In genomic region chr5:163463063-163463435, GRCh38 we compare ENCODE assay signal across 6 cellular contexts. TPM values are rescaled to one million over a fixed set of nuclear protein-coding genes. Genes with fewer than 3 reads are reported as not detected.
DNase-seq lines count a peak whose midpoint lies in the region; TF ChIP-seq lines count a peak whose summit lies in the region.
"Had no signal": no experiment of that assay in that cellular context is flagged by ENCODE, and none has a peak within 500 bp of the region (broad histone marks: within the 10 kb centered on the region; RNA-seq: fewer than 3 reads in every experiment).

No MANE protein-coding gene starts in this region.

- H3K4me3 ChIP-seq in fibroblast of villous mesenchyme (ENCODE audit: low read depth, low read length): no peak overlapping the region

- DNase-seq in EL: peak; percentile 1
- DNase-seq in OCI-M1 (lab: John Stamatoyannopoulos, UW): peak; percentile 20
- DNase-seq in fibroblast of villous mesenchyme (ENCODE audit: low read depth): peak; percentile 78
- no peak for DNase-seq in effector CD4-positive, alpha-beta T cell
- DNase-seq in RPMI8226: no peak
- DNase-seq: nephron progenitor cell had no signal

- TF ChIP-seq CTCF in fibroblast of villous mesenchyme (IDR thresholded peaks at IDR 0.05; ENCODE audit: insufficient read depth, low read depth, low read length): no peak

RNA-seq across cellular contexts. Expression of gene HMMR, which starts 2.6 kb away (rescaled TPM):
- 10.0 and 32.8 TPM in 2 replicates for total RNA-seq in fibroblast of villous mesenchyme

RNA-seq across cellular contexts. Expression of gene NUDCD2, which starts 3.1 kb away (rescaled TPM):
- 6.4 and 7.8 TPM in 2 replicates for total RNA-seq in fibroblast of villous mesenchyme

RNA-seq across cellular contexts. Expression of gene CCNG1, which starts 25.7 kb away (rescaled TPM):
- 228 and 319 TPM in 2 replicates for total RNA-seq in fibroblast of villous mesenchyme

RNA-seq across cellular contexts. Expression of gene MAT2B, which starts 42.4 kb away (rescaled TPM):
- total RNA-seq in fibroblast of villous mesenchyme: 38.7 and 73.0 TPM in 2 replicates

Comparison
In these comparisons a context has a peak if more than half of its experiments do, and no peak if none do; other contexts are left out.
1. DNase-seq: peak in EL (single experiment), OCI-M1 (single experiment) and fibroblast of villous mesenchyme (single experiment); none in effector CD4-positive, alpha-beta T cell (single experiment) and RPMI8226 (single experiment).